ENCODE assay signal across 8 cellular contexts in the genomic region with DNA sequence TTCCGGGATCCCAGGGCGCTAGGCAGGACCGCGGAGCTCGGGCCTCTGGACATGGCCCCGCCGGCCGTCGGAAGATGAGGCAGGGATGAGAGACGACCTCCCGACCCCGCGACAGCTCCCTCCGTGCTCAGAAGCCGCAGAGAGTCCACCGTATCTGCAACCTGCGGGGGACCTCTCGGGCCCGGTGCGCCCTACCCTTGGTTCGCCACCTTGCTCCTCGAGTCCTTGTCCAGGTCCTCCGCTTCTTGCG. TPM values are rescaled to one million over a fixed set of nuclear protein-coding genes. Genes with fewer than 3 reads are reported as not detected.
DNase-seq lines count a peak whose midpoint lies in the region; ATAC-seq and TF ChIP-seq lines count a peak whose summit lies in the region.

No MANE protein-coding gene starts in this region.

- H3K27me3 Mint-ChIP-seq in activated naive CD4-positive, alpha-beta T cell treated with anti-CD3 and anti-CD28 coated beads, Interleukin-2, amount 10 ng/mL, durations not matched to agents 7 days and 5 days, result no peaks in the 10 kb centered on the region
- no peaks in the 10 kb centered on the region for H3K27me3 Mint-ChIP-seq in activated CD8-positive, alpha-beta T cell treated with anti-CD3 and anti-CD28 coated beads for 36 hours

- under 1% methylated on average over 24 of the region's 24 CpGs for WGBS in right cardiac atrium

- ATAC-seq in HG03095 (IDR thresholded peaks at IDR 0.05; ENCODE audit: unreplicated experiment), result peak; percentile 29
- peak; percentile 27 for ATAC-seq in activated CD8-positive, alpha-beta T cell treated with anti-CD3 and anti-CD28 coated beads for 36 hours
- peak in 1 of 2 donors; percentile 3 for ATAC-seq in right cardiac atrium

- H3K9me3 ChIP-seq in right cardiac atrium (ENCODE audit: control insufficient read depth, low read length), result no peaks in the 10 kb centered on the region

- H3K4me3 ChIP-seq in right cardiac atrium (ENCODE audit: low read length) (peak overlapping the region; percentile 67), skin epidermis (peak overlapping the region; percentile 62 to 78 (median 74))

- POLR2A ChIA-PET in activated CD8-positive, alpha-beta T cell treated with anti-CD3 and anti-CD28 coated beads for 36 hours (lab: Charles Lee), result interaction anchor here (1.5 to 1.8 kb wide), 3 partner anchors 14 to 118 kb away, joined by 4 to 6 read pairs (median 5); no protein-coding TSS in a partner anchor

- DNase-seq in activated naive CD4-positive, alpha-beta T cell treated with anti-CD3 and anti-CD28 coated beads, Interleukin-2, amount 10 ng/mL, durations not matched to agents 7 days and 5 days, result no peak
- DNase-seq in activated naive CD4-positive, alpha-beta T cell treated with Interleukin-2 at 50 U/mL for 16 hours, result no peak
- DNase-seq in activated CD8-positive, alpha-beta T cell treated with anti-CD3 and anti-CD28 coated beads for 36 hours, result no peak
- DNase-seq in right cardiac atrium, result peak; percentile 38 to 84 (median 83)
- no peak for DNase-seq in NCI-H187 treated with DMSO at 0.1 percent for 48 hours (lab: John Stamatoyannopoulos, UW)
- DNase-seq in SW 1271 (lab: John Stamatoyannopoulos, UW), result no peak

- intact Hi-C loops in activated CD8-positive, alpha-beta T cell treated with anti-CD3 and anti-CD28 coated beads for 36 hours (cut with micrococcal nuclease), result loop anchor here (10.0 kb wide), 1 partner anchor 115 kb away; no protein-coding TSS in a partner anchor
- intact Hi-C loops in right cardiac atrium (cut with DNase I), result no loop called here

- H3K4me1 ChIP-seq in right cardiac atrium (ENCODE audit: control insufficient read depth, insufficient read depth, low read length), result peaks cover 5% of the 10 kb centered on the region

- no peaks in the 10 kb centered on the region for H3K9me3 Mint-ChIP-seq in activated naive CD4-positive, alpha-beta T cell treated with anti-CD3 and anti-CD28 coated beads, Interleukin-2, amount 10 ng/mL, durations not matched to agents 7 days and 5 days
- no peaks in the 10 kb centered on the region for H3K9me3 Mint-ChIP-seq in activated CD8-positive, alpha-beta T cell treated with anti-CD3 and anti-CD28 coated beads for 36 hours

- H3K4me3 Mint-ChIP-seq in activated naive CD4-positive, alpha-beta T cell treated with anti-CD3 and anti-CD28 coated beads, Interleukin-2, amount 10 ng/mL, durations not matched to agents 7 days and 5 days, result peak overlapping the region; percentile 94
- peak overlapping the region; percentile 92 for H3K4me3 Mint-ChIP-seq in activated CD8-positive, alpha-beta T cell treated with anti-CD3 and anti-CD28 coated beads for 36 hours

- H3K4me1 Mint-ChIP-seq in activated naive CD4-positive, alpha-beta T cell treated with anti-CD3 and anti-CD28 coated beads, Interleukin-2, amount 10 ng/mL, durations not matched to agents 7 days and 5 days, result peaks cover 43% of the 10 kb centered on the region
- H3K4me1 Mint-ChIP-seq in activated CD8-positive, alpha-beta T cell treated with anti-CD3 and anti-CD28 coated beads for 36 hours (ENCODE audit: low read depth), result peaks cover 29% of the 10 kb centered on the region

- CTCF ChIA-PET in activated naive CD4-positive, alpha-beta T cell treated with anti-CD3 and anti-CD28 coated beads, Interleukin-2, amount 10 ng/mL, durations not matched to agents 7 days and 5 days (lab: Charles Lee), result interaction anchor here (0.9 to 1.8 kb wide), 4 partner anchors 9 to 118 kb away, joined by 3 to 5 read pairs (median 4); no protein-coding TSS in a partner anchor
- CTCF ChIA-PET in activated CD8-positive, alpha-beta T cell treated with anti-CD3 and anti-CD28 coated beads for 36 hours (lab: Charles Lee), result interaction anchor here (1.3 to 3.2 kb wide), 4 partner anchors 9 to 118 kb away, joined by 3 to 26 read pairs (median 6); no protein-coding TSS in a partner anchor

- TF ChIP-seq CTCF in activated CD8-positive, alpha-beta T cell treated with anti-CD3 and anti-CD28 coated beads for 36 hours (IDR thresholded peaks at IDR 0.05), result no peak

- H3K27ac ChIP-seq in right cardiac atrium (ENCODE audit: low read length), result peak overlapping the region; percentile 84
- H3K27ac ChIP-seq in skin epidermis, result peak overlapping the region; percentile 55 to 99 (median 91)

- peak overlapping the region; percentile 99 for H3K27ac Mint-ChIP-seq in activated naive CD4-positive, alpha-beta T cell treated with anti-CD3 and anti-CD28 coated beads, Interleukin-2, amount 10 ng/mL, durations not matched to agents 7 days and 5 days
- H3K27ac Mint-ChIP-seq in activated CD8-positive, alpha-beta T cell treated with anti-CD3 and anti-CD28 coated beads for 36 hours, result peak overlapping the region; percentile 76

- peaks cover 27% of the 10 kb centered on the region for H3K36me3 Mint-ChIP-seq in activated naive CD4-positive, alpha-beta T cell treated with anti-CD3 and anti-CD28 coated beads, Interleukin-2, amount 10 ng/mL, durations not matched to agents 7 days and 5 days
- H3K36me3 Mint-ChIP-seq in activated CD8-positive, alpha-beta T cell treated with anti-CD3 and anti-CD28 coated beads for 36 hours (ENCODE audit: low read depth), result peaks cover 27% of the 10 kb centered on the region

- H3K27me3 ChIP-seq in right cardiac atrium (ENCODE audit: control insufficient read depth, insufficient read depth), result no peaks in the 10 kb centered on the region

RNA-seq across cellular contexts. Expression of a gene that starts 0.3 kb away (rescaled TPM):
- 1 to 10 TPM; 3.9 to 4.2 TPM for total RNA-seq in activated CD8-positive, alpha-beta T cell treated with anti-CD3 and anti-CD28 coated beads for 36 hours
- total RNA-seq in right cardiac atrium, result 10 to 100 TPM in 2 of 4 donors, 1 to 10 TPM in 2; 6.3 to 12.2 (median 9.7) TPM
- 4.9 TPM for polyA plus RNA-seq in right cardiac atrium

RNA-seq across cellular contexts. Expression of a gene that starts 0.4 kb away (rescaled TPM):
- 10 to 100 TPM; 17.6 to 18.7 TPM for total RNA-seq in activated CD8-positive, alpha-beta T cell treated with anti-CD3 and anti-CD28 coated beads for 36 hours
- 10 to 100 TPM; 13.6 to 27.6 (median 25.7) TPM for total RNA-seq in right cardiac atrium
- polyA plus RNA-seq in right cardiac atrium, result 5.5 TPM

RNA-seq across cellular contexts. Expression of a gene that starts 6.4 kb away (rescaled TPM):
- total RNA-seq in activated CD8-positive, alpha-beta T cell treated with anti-CD3 and anti-CD28 coated beads for 36 hours, result 1 to 10 TPM; 2.6 to 3.9 TPM
- 1 to 10 TPM; 1.6 to 1.8 (median 1.7) TPM for total RNA-seq in right cardiac atrium
- 1.7 TPM for polyA plus RNA-seq in right cardiac atrium

RNA-seq across cellular contexts. Expression of a gene that starts 18.4 kb away (rescaled TPM):
- 1 to 10 TPM; 1.0 to 1.7 TPM for total RNA-seq in activated CD8-positive, alpha-beta T cell treated with anti-CD3 and anti-CD28 coated beads for 36 hours
- total RNA-seq in right cardiac atrium, result 1 to 10 TPM in 3 of 4 donors, under 1 TPM in 1; 0.39 to 1.7 (median 1.3) TPM
- polyA plus RNA-seq in right cardiac atrium, result 0.88 TPM

Comparison
In these comparisons a context has a peak if more than half of its experiments do, and no peak if none do; other contexts are left out.
1. DNase-seq: peak in right cardiac atrium (3 of 3); none in activated naive CD4-positive, alpha-beta T cell treated with anti-CD3 and anti-CD28 coated beads, Interleukin-2, amount 10 ng/mL, durations not matched to agents 7 days and 5 days (single experiment), activated naive CD4-positive, alpha-beta T cell treated with Interleukin-2 at 50 U/mL for 16 hours (single experiment), activated CD8-positive, alpha-beta T cell treated with anti-CD3 and anti-CD28 coated beads for 36 hours (single experiment), NCI-H187 treated with DMSO at 0.1 percent for 48 hours (single experiment) and SW 1271 (0 of 2).